In genomic region chr6:33078919-33079521, GRCh38 we compare ENCODE assay signal across 29 cellular contexts. TPM values are rescaled to one million over a fixed set of nuclear protein-coding genes. Genes with fewer than 3 reads are reported as not detected.
DNase-seq lines count a peak whose midpoint lies in the region; ATAC-seq and TF ChIP-seq lines count a peak whose summit lies in the region.
"Had no signal": no experiment of that assay in that cellular context is flagged by ENCODE, and none has a peak within 500 bp of the region (broad histone marks: within the 10 kb centered on the region; RNA-seq: fewer than 3 reads in every experiment).

No MANE protein-coding gene starts in this region.

- H3K36me3 ChIP-seq in sigmoid colon, result peaks cover 0 to 6% (median 0%) of the 10 kb centered on the region in 4 donors
- H3K36me3 ChIP-seq: adrenal gland, brain microvascular endothelial cell, MG63 had no signal

- DNase-seq in stimulated activated naive CD8-positive, alpha-beta T cell treated with anti-CD3 and anti-CD28 coated beads, Interleukin-15, amount 100 ng/mL, for 72 hours, result no peak
- DNase-seq in activated B cell treated with CpG ODN at 0.5 μM for 24 hours (no peak), nephron progenitor cell (no peak), sigmoid colon (no peak), hippocampal formation (lab: John Stamatoyannopoulos, UW) (no peak)
- no peak for DNase-seq in activated T-cell treated with anti-CD3 and anti-CD28 coated beads, Interleukin-2, amount 50 U/mL, for 4 hours
- DNase-seq: activated CD8-positive, alpha-beta T cell treated with anti-CD3 and anti-CD28 coated beads for 36 hours; activated T-cell treated with anti-CD3 and anti-CD28 coated beads for 4 hours; adrenal gland; brain microvascular endothelial cell; Calu3; DND-41; effector CD8-positive, alpha-beta T cell; foreskin melanocyte; MG63; naive thymus-derived CD4-positive, alpha-beta T cell; NCI-H1417 treated with DMSO at 0.1 percent for 48 hours; NCI-H446; PC-3; right cardiac atrium; stimulated activated CD4-positive, alpha-beta T cell treated with anti-CD3 and anti-CD28 coated beads, Interleukin-4, amount 100 ng/mL, for 4 hours; SW 1271 had no signal

- 62 to 64% methylated on average over 2 of the region's 2 CpGs for WGBS in sigmoid colon, 2 donors

- CTCF ChIA-PET in activated B cell treated with CpG ODN at 0.5 μM for 24 hours (lab: Charles Lee), result interaction anchor here (1.2 to 14.4 kb wide), 3 partner anchors 19 to 79 kb away, joined by 3 to 240 read pairs (median 5); partner anchors contain the start of gene HLA-DOA

- H3K36me3 Mint-ChIP-seq in stimulated activated naive CD8-positive, alpha-beta T cell treated with anti-CD3 and anti-CD28 coated beads, Interleukin-15, Interleukin-2, amounts not matched to agents 100 ng/mL and 50 ng/mL, for 24 hours (ENCODE audit: low read depth), result no peaks in the 10 kb centered on the region
- H3K36me3 Mint-ChIP-seq in activated B cell treated with CpG ODN at 0.5 μM for 24 hours (ENCODE audit: low read depth) (peaks cover 80% of the 10 kb centered on the region), nephron progenitor cell (ENCODE audit: low read depth) (no peaks in the 10 kb centered on the region)
- H3K36me3 Mint-ChIP-seq in activated T-cell treated with anti-CD3 and anti-CD28 coated beads, Interleukin-2, amount 50 U/mL, for 4 hours (ENCODE audit: insufficient read depth), result peaks cover 5% of the 10 kb centered on the region

- H3K4me3 Mint-ChIP-seq in stimulated activated naive CD8-positive, alpha-beta T cell treated with anti-CD3 and anti-CD28 coated beads, Interleukin-15, Interleukin-2, amounts not matched to agents 100 ng/mL and 50 ng/mL, for 24 hours, result peak overlapping the region; percentile 18
- H3K4me3 Mint-ChIP-seq in stimulated activated naive CD8-positive, alpha-beta T cell treated with anti-CD3 and anti-CD28 coated beads, Interleukin-15, amount 100 ng/mL, for 72 hours, result no peak overlapping the region
- H3K4me3 Mint-ChIP-seq in activated B cell treated with CpG ODN at 0.5 μM for 24 hours, result peak overlapping the region; percentile 89
- peak overlapping the region; percentile 92 for H3K4me3 Mint-ChIP-seq in nephron progenitor cell
- no peak overlapping the region for H3K4me3 Mint-ChIP-seq in activated T-cell treated with anti-CD3 and anti-CD28 coated beads, Interleukin-2, amount 50 U/mL, for 4 hours

- H3K4me3 ChIP-seq in sigmoid colon, result no peak overlapping the region
- H3K4me3 ChIP-seq: adrenal gland, MG63 had no signal

- no peaks in the 10 kb centered on the region for H3K9me3 Mint-ChIP-seq in stimulated activated naive CD8-positive, alpha-beta T cell treated with anti-CD3 and anti-CD28 coated beads, Interleukin-15, Interleukin-2, amounts not matched to agents 100 ng/mL and 50 ng/mL, for 24 hours
- no peaks in the 10 kb centered on the region for H3K9me3 Mint-ChIP-seq in stimulated activated naive CD8-positive, alpha-beta T cell treated with anti-CD3 and anti-CD28 coated beads, Interleukin-15, amount 100 ng/mL, for 72 hours
- H3K9me3 Mint-ChIP-seq in activated B cell treated with CpG ODN at 0.5 μM for 24 hours (no peaks in the 10 kb centered on the region), nephron progenitor cell (no peaks in the 10 kb centered on the region)
- no peaks in the 10 kb centered on the region for H3K9me3 Mint-ChIP-seq in activated T-cell treated with anti-CD3 and anti-CD28 coated beads, Interleukin-2, amount 50 U/mL, for 4 hours
- H3K9me3 Mint-ChIP-seq: activated CD8-positive, alpha-beta T cell treated with anti-CD3 and anti-CD28 coated beads for 36 hours had no signal

- peaks cover 0 to 20% (median 14%) of the 10 kb centered on the region in 4 donors for H3K4me1 ChIP-seq in sigmoid colon
- H3K4me1 ChIP-seq: parathyroid adenoma had no signal

- no peak for TF ChIP-seq POLR2A in sigmoid colon (IDR thresholded peaks at IDR 0.05)

- H3K4me1 Mint-ChIP-seq in stimulated activated naive CD8-positive, alpha-beta T cell treated with anti-CD3 and anti-CD28 coated beads, Interleukin-15, Interleukin-2, amounts not matched to agents 100 ng/mL and 50 ng/mL, for 24 hours (ENCODE audit: low read depth), result peaks cover 51% of the 10 kb centered on the region
- H3K4me1 Mint-ChIP-seq in stimulated activated naive CD8-positive, alpha-beta T cell treated with anti-CD3 and anti-CD28 coated beads, Interleukin-15, amount 100 ng/mL, for 72 hours, result peaks cover 71% of the 10 kb centered on the region
- peaks cover 79% of the 10 kb centered on the region for H3K4me1 Mint-ChIP-seq in activated B cell treated with CpG ODN at 0.5 μM for 24 hours
- H3K4me1 Mint-ChIP-seq in nephron progenitor cell, result peaks cover 39% of the 10 kb centered on the region
- peaks cover 49% of the 10 kb centered on the region for H3K4me1 Mint-ChIP-seq in activated T-cell treated with anti-CD3 and anti-CD28 coated beads, Interleukin-2, amount 50 U/mL, for 4 hours (ENCODE audit: low read depth)

- peak overlapping the region in 1 of 4 donors; percentile 89 for H3K27ac ChIP-seq in sigmoid colon
- H3K27ac ChIP-seq: brain microvascular endothelial cell, parathyroid adenoma had no signal

- ATAC-seq in stimulated activated naive CD8-positive, alpha-beta T cell treated with anti-CD3 and anti-CD28 coated beads, Interleukin-15, amount 100 ng/mL, for 72 hours, result no peak
- no peak for ATAC-seq in activated B cell treated with CpG ODN at 0.5 μM for 24 hours (ENCODE audit: low read depth)
- no peak for ATAC-seq in activated T-cell treated with anti-CD3 and anti-CD28 coated beads, Interleukin-2, amount 50 U/mL, for 4 hours
- ATAC-seq in GM21381 (IDR thresholded peaks at IDR 0.05; ENCODE audit: unreplicated experiment), result no peak
- ATAC-seq: activated CD8-positive, alpha-beta T cell treated with anti-CD3 and anti-CD28 coated beads for 36 hours; esophagus mucosa; left lobe of liver; naive thymus-derived CD4-positive, alpha-beta T cell; PC-3; right cardiac atrium; Right ventricle myocardium inferior had no signal

- H3K27me3 ChIP-seq in sigmoid colon, result no peaks in the 10 kb centered on the region
- H3K27me3 ChIP-seq: adrenal gland, brain microvascular endothelial cell, tibial nerve had no signal

- intact Hi-C loops in activated B cell treated with CpG ODN at 0.5 μM for 24 hours (cut with micrococcal nuclease) (loop anchor here (1.0 to 5.0 kb wide), 2 partner anchors 33 to 65 kb away; no protein-coding TSS in a partner anchor), sigmoid colon (cut with DNase I) (no loop called here)

- POLR2A ChIA-PET in activated B cell treated with CpG ODN at 0.5 μM for 24 hours (lab: Charles Lee), result interaction anchor here (0.7 to 28.7 kb wide), 7 partner anchors 10 to 170 kb away, joined by 3 to 2264 read pairs (median 5); partner anchors contain the start of gene HLA-DOA

- no peaks in the 10 kb centered on the region for H3K27me3 Mint-ChIP-seq in stimulated activated naive CD8-positive, alpha-beta T cell treated with anti-CD3 and anti-CD28 coated beads, Interleukin-15, Interleukin-2, amounts not matched to agents 100 ng/mL and 50 ng/mL, for 24 hours
- H3K27me3 Mint-ChIP-seq in stimulated activated naive CD8-positive, alpha-beta T cell treated with anti-CD3 and anti-CD28 coated beads, Interleukin-15, amount 100 ng/mL, for 72 hours, result no peaks in the 10 kb centered on the region
- H3K27me3 Mint-ChIP-seq in activated B cell treated with CpG ODN at 0.5 μM for 24 hours (no peaks in the 10 kb centered on the region), nephron progenitor cell (ENCODE audit: low read depth, poor library complexity) (peaks cover 71% of the 10 kb centered on the region)
- peaks cover 4% of the 10 kb centered on the region for H3K27me3 Mint-ChIP-seq in activated T-cell treated with anti-CD3 and anti-CD28 coated beads, Interleukin-2, amount 50 U/mL, for 4 hours (ENCODE audit: low read depth)
- H3K27me3 Mint-ChIP-seq: activated CD8-positive, alpha-beta T cell treated with anti-CD3 and anti-CD28 coated beads for 36 hours had no signal

- TF ChIP-seq EP300 in sigmoid colon (IDR thresholded peaks at IDR 0.05), result no peak

- H3K27ac Mint-ChIP-seq in stimulated activated naive CD8-positive, alpha-beta T cell treated with anti-CD3 and anti-CD28 coated beads, Interleukin-15, Interleukin-2, amounts not matched to agents 100 ng/mL and 50 ng/mL, for 24 hours, result peak overlapping the region; percentile 2
- no peak overlapping the region for H3K27ac Mint-ChIP-seq in stimulated activated naive CD8-positive, alpha-beta T cell treated with anti-CD3 and anti-CD28 coated beads, Interleukin-15, amount 100 ng/mL, for 72 hours
- peak overlapping the region; percentile 95 for H3K27ac Mint-ChIP-seq in activated B cell treated with CpG ODN at 0.5 μM for 24 hours
- H3K27ac Mint-ChIP-seq in nephron progenitor cell, result no peak overlapping the region
- H3K27ac Mint-ChIP-seq: activated CD8-positive, alpha-beta T cell treated with anti-CD3 and anti-CD28 coated beads for 36 hours had no signal

- TF ChIP-seq CTCF in activated B cell treated with CpG ODN at 0.5 μM for 24 hours (IDR thresholded peaks at IDR 0.05), result no peak
- no peak for TF ChIP-seq CTCF in nephron progenitor cell (IDR thresholded peaks at IDR 0.05)
- TF ChIP-seq CTCF in sigmoid colon (IDR thresholded peaks at IDR 0.05), result no peak

- no peaks in the 10 kb centered on the region for H3K9me3 ChIP-seq in sigmoid colon
- H3K9me3 ChIP-seq: adrenal gland, MG63, tibial nerve had no signal

RNA-seq across cellular contexts. Expression of gene HLA-DPB1, which starts 3.2 kb away (rescaled TPM):
- 853 and 854 TPM in 2 replicates for total RNA-seq in activated B cell treated with CpG ODN at 0.5 μM for 24 hours
- total RNA-seq in activated T-cell treated with anti-CD3 and anti-CD28 coated beads, Interleukin-2, amount 50 U/mL, for 4 hours, result 1 to 10 TPM; 6.0 to 9.8 (median 6.3) TPM
- 10 to 100 TPM; 39.2 to 62.4 (median 42.0) TPM for total RNA-seq in sigmoid colon
- polyA plus RNA-seq in sigmoid colon, result 100 to 1,000 TPM in 2 of 3 donors, 10 to 100 TPM in 1; 90.7 to 359 (median 180) TPM
- total RNA-seq: PC-3 had no signal

RNA-seq across cellular contexts. Expression of gene HLA-DPA1, which starts 5.6 kb away (rescaled TPM):
- total RNA-seq in activated B cell treated with CpG ODN at 0.5 μM for 24 hours (718 and 730 TPM in 2 replicates), sigmoid colon (10 to 100 TPM; 29.9 to 64.3 (median 46.2) TPM)
- 10 to 100 TPM; 18.0 to 31.5 (median 19.8) TPM for total RNA-seq in activated T-cell treated with anti-CD3 and anti-CD28 coated beads, Interleukin-2, amount 50 U/mL, for 4 hours
- polyA plus RNA-seq in sigmoid colon, result 100 to 1,000 TPM in 2 of 3 donors, 10 to 100 TPM in 1; 49.2 to 210 (median 197) TPM
- total RNA-seq: PC-3 had no signal

Comparison
In these comparisons a context has a peak if more than half of its experiments do, and no peak if none do; other contexts are left out.
1. H3K27ac Mint-ChIP-seq: peak in stimulated activated naive CD8-positive, alpha-beta T cell treated with anti-CD3 and anti-CD28 coated beads, Interleukin-15, Interleukin-2, amounts not matched to agents 100 ng/mL and 50 ng/mL, for 24 hours (single experiment) and activated B cell treated with CpG ODN at 0.5 μM for 24 hours (single experiment); none in stimulated activated naive CD8-positive, alpha-beta T cell treated with anti-CD3 and anti-CD28 coated beads, Interleukin-15, amount 100 ng/mL, for 72 hours (0 of 2) and nephron progenitor cell (single experiment).
2. H3K4me3 Mint-ChIP-seq: peak in stimulated activated naive CD8-positive, alpha-beta T cell treated with anti-CD3 and anti-CD28 coated beads, Interleukin-15, Interleukin-2, amounts not matched to agents 100 ng/mL and 50 ng/mL, for 24 hours (single experiment), activated B cell treated with CpG ODN at 0.5 μM for 24 hours (single experiment) and nephron progenitor cell (single experiment); none in stimulated activated naive CD8-positive, alpha-beta T cell treated with anti-CD3 and anti-CD28 coated beads, Interleukin-15, amount 100 ng/mL, for 72 hours (0 of 2) and activated T-cell treated with anti-CD3 and anti-CD28 coated beads, Interleukin-2, amount 50 U/mL, for 4 hours (single experiment).
3. RNA of gene HLA-DPB1, which starts 3.2 kb away (total RNA-seq): 853 to 854 TPM in activated B cell treated with CpG ODN at 0.5 μM for 24 hours; 39.2 to 62.4 TPM in sigmoid colon and 6.0 to 9.8 TPM in activated T-cell treated with anti-CD3 and anti-CD28 coated beads, Interleukin-2, amount 50 U/mL, for 4 hours; every median in the first group is over 10 times any median in the second.
4. RNA of gene HLA-DPA1, which starts 5.6 kb away (total RNA-seq): 718 to 730 TPM in activated B cell treated with CpG ODN at 0.5 μM for 24 hours; 29.9 to 64.3 TPM in sigmoid colon and 18.0 to 31.5 TPM in activated T-cell treated with anti-CD3 and anti-CD28 coated beads, Interleukin-2, amount 50 U/mL, for 4 hours; every median in the first group is over 10 times any median in the second.